ENCODE assay signal across 8 cellular contexts in the genomic region with DNA sequence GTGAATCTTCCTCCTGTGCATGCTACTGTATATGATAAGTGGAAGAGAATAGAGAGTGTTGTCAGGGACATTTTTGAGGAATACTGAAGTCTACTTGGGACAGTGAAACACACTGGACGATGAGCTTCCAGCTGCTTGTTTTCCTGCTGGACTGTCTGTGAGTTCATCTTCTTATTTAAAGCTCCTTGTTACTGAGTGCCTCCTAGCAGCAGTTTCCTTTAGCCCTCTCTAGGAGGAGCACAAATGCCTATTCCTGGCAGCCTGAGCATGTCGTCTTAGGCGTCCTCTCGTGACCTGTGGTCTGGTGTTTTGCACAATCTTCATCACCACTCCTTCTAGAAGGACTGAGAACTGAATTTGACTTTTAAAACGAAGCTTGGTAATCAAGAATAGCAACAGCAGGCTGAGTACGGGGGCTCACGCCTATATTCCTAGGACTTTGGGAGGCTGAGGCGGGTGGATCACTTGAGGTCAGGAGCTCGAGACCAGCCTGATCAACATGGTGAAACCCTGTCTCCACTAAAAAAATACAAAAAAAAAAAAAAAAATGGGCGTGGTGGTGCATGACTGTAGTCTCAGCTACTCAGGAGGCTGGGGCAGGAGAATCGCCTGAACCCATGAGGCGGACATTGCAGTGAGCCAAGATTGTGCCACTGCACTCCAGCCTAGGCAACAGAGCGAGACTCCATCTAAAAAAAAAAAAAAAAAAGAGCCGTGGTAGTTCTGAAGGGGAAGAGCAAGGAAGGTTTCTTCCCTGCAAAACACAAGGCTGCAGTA. TPM values are rescaled to one million over a fixed set of nuclear protein-coding genes. Genes with fewer than 3 reads are reported as not detected.
A peak's percentile ranks its signal among the peaks of the same experiment; 100 is the strongest.
DNase-seq lines count a peak whose midpoint lies in the region; ATAC-seq, FAIRE-seq and TF ChIP-seq lines count a peak whose summit lies in the region.
"Had no signal": no experiment of that assay in that cellular context is flagged by ENCODE, and none has a peak within 500 bp of the region (broad histone marks: within the 10 kb centered on the region; RNA-seq: fewer than 3 reads in every experiment).

No MANE protein-coding gene starts in this region.

- H3K4me2 ChIP-seq in GM23338 (peak overlapping the region; percentile 68; the same call in 1 of the 2 replicates), Loucy (ENCODE audit: low read depth, low read length, poor library complexity, severe bottlenecking) (peak overlapping the region; percentile 60)

- peak; percentile 19 to 35; a peak in 3 of 4 replicates for TF ChIP-seq CTCF in GM23338 (conservative IDR thresholded peaks at IDR 0.05; ENCODE audit: low read depth in 2 of 2)
- peak; percentile 36; the same call in 1 of the 2 replicates for TF ChIP-seq CTCF in Loucy (conservative IDR thresholded peaks at IDR 0.05; ENCODE audit: low read length)
- peak; percentile 59 for TF ChIP-seq CTCF in choroid plexus epithelial cell (conservative IDR thresholded peaks at IDR 0.05; ENCODE audit: low read depth, low read length)

- peak overlapping the region; percentile 25 for H3K9ac ChIP-seq in Loucy (ENCODE audit: low read depth, low read length, poor library complexity, severe bottlenecking)

- 0 out of 2 replicates have a peak overlapping the region, but pooled peaks have one; percentile 12 for H3K27ac ChIP-seq in GM23338 (ENCODE audit: low read depth)

- TF ChIP-seq POLR2A in GM18505 (IDR thresholded peaks at IDR 0.05; ENCODE audit: borderline replicate concordance, extremely low read depth, insufficient read depth, insufficient read length), result no peak

- H3K27ac Mint-ChIP-seq in GM23338 (no peak overlapping the region), naive B cell (peak overlapping the region; percentile 78 to 98 (median 95))

- H3K36me3 Mint-ChIP-seq in GM23338 (ENCODE audit: low read depth) (no peaks in the 10 kb centered on the region), naive B cell (no peaks in the 10 kb centered on the region)
- H3K36me3 Mint-ChIP-seq: activated naive CD4-positive, alpha-beta T cell treated with anti-CD3 and anti-CD28 coated beads, Interleukin-2, amount 50 U/mL, for 72 hours had no signal

- no peak overlapping the region for H3K4me3 ChIP-seq in GM23338
- H3K4me3 ChIP-seq in Loucy (ENCODE audit: low read length, poor library complexity, severe bottlenecking), result peak overlapping the region; percentile 48
- H3K4me3 ChIP-seq in choroid plexus epithelial cell (ENCODE audit: low read depth, low read length), result no peak overlapping the region

- H3K79me2 ChIP-seq in GM23338 (replicated peaks; ENCODE audit: insufficient read depth) (no peaks in the 10 kb centered on the region), Loucy (ENCODE audit: insufficient read depth, low read length) (no peaks in the 10 kb centered on the region; the same call in 1 of the 2 replicates)

- H3K4me3 Mint-ChIP-seq in GM23338, result no peak overlapping the region
- H3K4me3 Mint-ChIP-seq in naive B cell, result peak overlapping the region; percentile 64 to 91 (median 86)

- H3K27me3 ChIP-seq in GM23338 (ENCODE audit: insufficient read depth) (no peaks in the 10 kb centered on the region), Loucy (ENCODE audit: insufficient read depth, low read length, poor library complexity, severe bottlenecking) (no peaks in the 10 kb centered on the region)

- H3K4me1 ChIP-seq in GM23338 (ENCODE audit: insufficient read depth) (peaks cover 15% of the 10 kb centered on the region), Loucy (ENCODE audit: insufficient read depth, low read length, poor library complexity, severe bottlenecking) (peaks cover 14% of the 10 kb centered on the region)

- ATAC-seq in GM18505 (IDR thresholded peaks at IDR 0.05; ENCODE audit: unreplicated experiment) (peak; percentile 55), GM23338 (peak; percentile 73), naive B cell (ENCODE audit: low read depth in 2 of 2) (peak; percentile 38 to 47)

- FAIRE-seq in RCC 7860 (lab: Jason Lieb, UNC), result no peak

- H4K20me1 ChIP-seq in GM23338 (replicated peaks; ENCODE audit: insufficient read depth) (no peaks in the 10 kb centered on the region), Loucy (ENCODE audit: insufficient read depth, low read length, poor library complexity, severe bottlenecking) (no peaks in the 10 kb centered on the region)

- peaks cover 2% of the 10 kb centered on the region for H3K27me3 Mint-ChIP-seq in GM23338 (ENCODE audit: insufficient read depth, low read depth, poor library complexity)
- H3K27me3 Mint-ChIP-seq in naive B cell, result no peaks in the 10 kb centered on the region

- DNase-seq in GM23338 (ENCODE audit: low spot score) (peak; percentile 50), choroid plexus epithelial cell (ENCODE audit: low read depth) (peak; percentile 90), naive B cell (peak; percentile 28), RCC 7860 (ENCODE audit: low spot score) (no peak)
- DNase-seq in activated CD4-positive, CD25-positive, alpha-beta regulatory T cell treated with anti-CD3 and anti-CD28 coated beads, Interleukin-2, amount 50 U/mL, for 72 hours, result no peak

- no peaks in the 10 kb centered on the region for H3F3A ChIP-seq in GM23338 (replicated peaks; ENCODE audit: low read depth)
- H3F3A ChIP-seq in Loucy (ENCODE audit: low read depth), result no peaks in the 10 kb centered on the region

- H3K9me2 ChIP-seq in GM23338 (ENCODE audit: insufficient read depth) (no peaks in the 10 kb centered on the region), Loucy (replicated peaks; ENCODE audit: low read depth, low read length) (no peaks in the 10 kb centered on the region)

- H3K4me1 Mint-ChIP-seq in GM23338 (peaks cover 32% of the 10 kb centered on the region), naive B cell (peaks cover 35 to 47% (median 38%) of the 10 kb centered on the region in 3 donors)

- H3K9me3 Mint-ChIP-seq in GM23338 (no peaks in the 10 kb centered on the region), naive B cell (no peaks in the 10 kb centered on the region)
- H3K9me3 Mint-ChIP-seq: activated naive CD4-positive, alpha-beta T cell treated with anti-CD3 and anti-CD28 coated beads, Interleukin-2, amount 50 U/mL, for 72 hours had no signal

- H2AFZ ChIP-seq in GM23338 (no peak overlapping the region), Loucy (ENCODE audit: low read length) (no peak overlapping the region)

- H3K36me3 ChIP-seq in GM23338 (ENCODE audit: insufficient read depth) (no peaks in the 10 kb centered on the region), Loucy (ENCODE audit: insufficient read depth, low read length) (no peaks in the 10 kb centered on the region)

- H3K9me3 ChIP-seq in Loucy (ENCODE audit: insufficient read depth, low read depth, low read length), result no peaks in the 10 kb centered on the region

TF ChIP-seq in GM23338, 12 proteins besides CTCF, POLR2A, EP300 and RAD21:
- TF ChIP-seq POLR2AphosphoS5 (IDR thresholded peaks at IDR 0.05; ENCODE audit: low read depth) (no peak), JUNB (IDR thresholded peaks at IDR 0.05; ENCODE audit: unreplicated experiment) (no peak), CREB1 (CRISPR knock-in tag; IDR thresholded peaks at IDR 0.05; ENCODE audit: low read depth) (no peak), ZNF114 (CRISPR knock-in tag; IDR thresholded peaks at IDR 0.05) (no peak)
- TF ChIP-seq, protein P1, sequence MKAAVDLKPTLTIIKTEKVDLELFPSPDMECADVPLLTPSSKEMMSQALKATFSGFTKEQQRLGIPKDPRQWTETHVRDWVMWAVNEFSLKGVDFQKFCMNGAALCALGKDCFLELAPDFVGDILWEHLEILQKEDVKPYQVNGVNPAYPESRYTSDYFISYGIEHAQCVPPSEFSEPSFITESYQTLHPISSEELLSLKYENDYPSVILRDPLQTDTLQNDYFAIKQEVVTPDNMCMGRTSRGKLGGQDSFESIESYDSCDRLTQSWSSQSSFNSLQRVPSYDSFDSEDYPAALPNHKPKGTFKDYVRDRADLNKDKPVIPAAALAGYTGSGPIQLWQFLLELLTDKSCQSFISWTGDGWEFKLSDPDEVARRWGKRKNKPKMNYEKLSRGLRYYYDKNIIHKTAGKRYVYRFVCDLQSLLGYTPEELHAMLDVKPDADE (IDR thresholded peaks at IDR 0.05), result no peak
TF ChIP-seq in GM23338: peak in this region for 0.

RNA-seq across cellular contexts. Expression of gene ANKRD33B, which starts 44.0 kb away (rescaled TPM):
- 13.0 and 15.4 TPM in 2 replicates for total RNA-seq in GM23338 (2014; rRNA removed; shearing (Covaris generic))
- 2.7 and 2.9 TPM in 2 replicates for polyA plus RNA-seq in GM23338 (2016; fragmentation: Nextera tagmentation; extraction: Ambion mirVana)
- polyA plus RNA-seq in naive B cell (ENCODE audit: low read depth in 6 of 6), result 1 to 10 TPM; 1.3 to 2.7 (median 1.9) TPM

Comparison
In these comparisons a context has a peak if more than half of its experiments do, and no peak if none do; other contexts are left out.
1. DNase-seq: peak in GM23338 (single experiment), choroid plexus epithelial cell (single experiment) and naive B cell (single experiment); none in activated CD4-positive, CD25-positive, alpha-beta regulatory T cell treated with anti-CD3 and anti-CD28 coated beads, Interleukin-2, amount 50 U/mL, for 72 hours (single experiment) and RCC 7860 (single experiment).
2. Peak in every context shown above with its lines, with median percentiles within 50 percentile points of each other: ATAC-seq and CTCF ChIP-seq.